In the genomic region with DNA sequence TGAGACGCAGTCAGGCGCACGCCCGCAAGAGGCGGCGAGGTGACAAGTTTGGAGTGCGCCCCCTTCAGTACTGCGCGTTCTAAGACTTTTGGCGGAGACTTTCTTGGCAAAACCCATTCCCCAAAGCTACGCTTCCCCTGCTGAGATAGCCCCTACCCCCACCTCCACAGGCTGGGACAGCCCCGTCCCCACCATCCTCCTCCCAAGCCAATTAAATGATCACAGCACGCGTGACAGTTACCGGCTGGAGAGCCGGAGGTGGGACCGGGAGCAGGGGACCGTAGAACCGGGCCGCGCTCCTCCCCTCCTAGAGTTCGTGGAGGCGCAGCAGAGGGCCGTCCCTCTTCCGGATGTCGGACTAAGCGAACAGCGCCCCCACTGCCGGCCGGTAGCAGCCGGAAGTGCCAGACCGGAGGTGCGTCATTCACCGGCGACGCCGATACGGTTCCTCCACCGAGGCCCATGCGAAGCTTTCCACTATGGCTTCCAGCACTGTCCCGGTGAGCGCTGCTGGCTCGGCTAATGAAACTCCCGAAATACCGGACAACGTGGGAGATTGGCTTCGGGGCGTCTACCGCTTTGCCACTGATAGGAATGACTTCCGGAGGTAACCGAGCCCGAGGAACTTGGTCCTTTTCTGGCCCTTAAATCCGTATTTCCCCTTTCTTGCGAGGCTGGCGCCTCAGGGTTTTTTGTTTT, we compare ENCODE assay signal across 8 cellular contexts. TPM values are rescaled to one million over a fixed set of nuclear protein-coding genes. Genes with fewer than 3 reads are reported as not detected.
DNase-seq lines count a peak whose midpoint lies in the region; ATAC-seq, FAIRE-seq and TF ChIP-seq lines count a peak whose summit lies in the region.

A gene (plus strand): TSS at position 476 of the 699 bp plus-strand sequence. CDS start 4 bp downstream, at position 480.

- no peaks in the 10 kb centered on the region for H3F3A ChIP-seq in OCI-LY1 (ENCODE audit: insufficient read depth, low read length)

- dilution Hi-C loops in endothelial cell of umbilical vein (cut with MboI; ENCODE audit: extremely low pct_ligation_motif_present, low sequenced_read_pairs): no loop called here

- CTCF ChIA-PET in endothelial cell of umbilical vein (lab: Charles Lee): interaction anchor here (0.6 to 4.5 kb wide), 31 partner anchors 9 to 995 kb away, joined by 3 to 78 read pairs (median 4); a partner anchor contains a TSS

- H3K9ac ChIP-seq in OCI-LY1 (ENCODE audit: low read length) (peak within 1 kb of the TSS; percentile 99), endothelial cell of umbilical vein (replicated peaks; ENCODE audit: extremely low read depth, insufficient read depth, low read length) (peak within 1 kb of the TSS; percentile 100)

- intact Hi-C loops in endothelial cell of umbilical vein (cut with micrococcal nuclease): loop anchor here (1.0 to 2.0 kb wide), 9 partner anchors 38 to 775 kb away; a partner anchor contains a TSS
- intact Hi-C loops in mucosa of descending colon (cut with DNase I, micrococcal nuclease): loop anchor here in 1 of 2 donors (10.0 kb wide), 1 partner anchor 257 kb away; no protein-coding TSS in a partner anchor

- ATAC-seq in GM21515 (IDR thresholded peaks at IDR 0.05; ENCODE audit: unreplicated experiment): peak; percentile 75
- ATAC-seq in mucosa of descending colon: peak; percentile 94

- H3K4me3 ChIP-seq in OCI-LY1 (ENCODE audit: low read depth, low read length, poor library complexity, severe bottlenecking) (peak within 1 kb of the TSS; percentile 98), endothelial cell of umbilical vein (replicated peaks in 1 of 3; ENCODE audit: insufficient read depth in 1 of 3, low read depth in 1 of 3, low read length in 3 of 3) (peak within 1 kb of the TSS; percentile 78 to 97 (median 94)), mucosa of descending colon (peak within 1 kb of the TSS; percentile 67)

- TF ChIP-seq POLR2A in endothelial cell of umbilical vein (IDR thresholded peaks at IDR 0.05; ENCODE audit: low read depth, low read length): peak; percentile 95

- H3K4me1 ChIP-seq in OCI-LY1 (ENCODE audit: insufficient read depth, low read length, severe bottlenecking) (peaks cover 18% of the 10 kb centered on the region), endothelial cell of umbilical vein (ENCODE audit: control insufficient read depth, extremely low read depth, insufficient read depth, low read length) (peaks cover 10% of the 10 kb centered on the region), mucosa of descending colon (ENCODE audit: low read depth) (peaks cover 16% of the 10 kb centered on the region)

- H2AFZ ChIP-seq in OCI-LY1 (ENCODE audit: low read length): no peak within 1 kb of the TSS
- H2AFZ ChIP-seq in endothelial cell of umbilical vein (ENCODE audit: low read depth, low read length): peak within 1 kb of the TSS; percentile 71

- H3K36me3 ChIP-seq in OCI-LY1 (ENCODE audit: insufficient read depth, low read length): peaks cover 34% of the 10 kb centered on the region
- peaks cover 6 to 8% of the 10 kb centered on the region in 2 experiments for H3K36me3 ChIP-seq in endothelial cell of umbilical vein (ENCODE audit: control insufficient read depth in 2 of 2, extremely low read depth in 1 of 2, insufficient read depth in 2 of 2, low read length in 2 of 2)
- no peaks in the 10 kb centered on the region for H3K36me3 ChIP-seq in mucosa of descending colon (ENCODE audit: low read depth)

- H3K4me2 ChIP-seq in OCI-LY1 (ENCODE audit: low read length): peak within 1 kb of the TSS; percentile 82
- H3K4me2 ChIP-seq in endothelial cell of umbilical vein (ENCODE audit: insufficient read depth, low read length): peak within 1 kb of the TSS; percentile 80

- no peaks in the 10 kb centered on the region for H3K9me3 ChIP-seq in OCI-LY1 (ENCODE audit: low read length)
- no peaks in the 10 kb centered on the region for H3K9me3 ChIP-seq in endothelial cell of umbilical vein (replicated peaks; ENCODE audit: control insufficient read depth, insufficient read depth, low read length)
- H3K9me3 ChIP-seq in mucosa of descending colon: no peaks in the 10 kb centered on the region

- FAIRE-seq in endothelial cell of umbilical vein (lab: Jason Lieb, UNC): peak; percentile 96

- no peaks in the 10 kb centered on the region for H4K20me1 ChIP-seq in OCI-LY1 (ENCODE audit: insufficient read depth, low read length)
- no peaks in the 10 kb centered on the region for H4K20me1 ChIP-seq in endothelial cell of umbilical vein (replicated peaks; ENCODE audit: control insufficient read depth, extremely low read depth, insufficient read depth, low read length)

- POLR2A ChIA-PET in endothelial cell of umbilical vein (lab: Charles Lee): interaction anchor here (1.5 to 2.4 kb wide), 3 partner anchors 11 to 153 kb away, joined by 3 to 7 read pairs (median 4); a partner anchor contains a TSS

- H3K9me2 ChIP-seq in OCI-LY1 (ENCODE audit: low read depth, low read length): no peaks in the 10 kb centered on the region

- H3K27ac ChIP-seq in OCI-LY1 (ENCODE audit: low read depth, low read length, poor library complexity, severe bottlenecking): peak within 1 kb of the TSS; percentile 73
- H3K27ac ChIP-seq in endothelial cell of umbilical vein (ENCODE audit: insufficient read depth, low read depth, low read length): peak within 1 kb of the TSS; percentile 80

- no peaks in the 10 kb centered on the region for H3K9me1 ChIP-seq in endothelial cell of umbilical vein (replicated peaks; ENCODE audit: control insufficient read depth, extremely low read depth, insufficient read depth, low read length)

- peaks cover 10% of the 10 kb centered on the region for H3K79me2 ChIP-seq in OCI-LY1 (ENCODE audit: insufficient read depth, low read length)
- H3K79me2 ChIP-seq in endothelial cell of umbilical vein (ENCODE audit: control insufficient read depth, insufficient read depth, low read length): peaks cover 17% of the 10 kb centered on the region

- no peaks in the 10 kb centered on the region for H3K27me3 ChIP-seq in OCI-LY1 (ENCODE audit: insufficient read depth, low read length)
- no peaks in the 10 kb centered on the region for H3K27me3 ChIP-seq in endothelial cell of umbilical vein (ENCODE audit: control insufficient read depth in 2 of 2, insufficient read depth in 2 of 2, low read length in 2 of 2)

- DNase-seq in DMS 273 treated with DMSO at 0.1 percent for 48 hours (lab: John Stamatoyannopoulos, UW): peak; percentile 82
- peak; percentile 79 for DNase-seq in HuH-7 (ENCODE audit: low spot score)
- peak; percentile 98 for DNase-seq in activated CD8-positive, alpha-beta memory T cell treated with anti-CD3 and anti-CD28 coated beads, Interleukin-2, amount 50 U/mL, for 48 hours
- DNase-seq in endothelial cell of umbilical vein (ENCODE audit: low read depth, low spot score): peak; percentile 97
- peak; percentile 98 for DNase-seq in mucosa of descending colon
- peak; percentile 92 for DNase-seq in stimulated activated CD8-positive, alpha-beta memory T cell treated with anti-CD3 and anti-CD28 coated beads, Interleukin-4, amount 100 ng/mL, for 24 hours (ENCODE audit: low read depth)

- TSS peak; percentile 54 for BruUV-seq in endothelial cell of umbilical vein (replicated peaks; lab: Mats Ljungman, UMichigan)

- TF ChIP-seq CTCF in OCI-LY1 (IDR thresholded peaks at IDR 0.05; ENCODE audit: low read length): peak; percentile 88; the same call in 1 of the 2 replicates
- TF ChIP-seq CTCF in endothelial cell of umbilical vein (IDR thresholded peaks at IDR 0.05; ENCODE audit: extremely low read depth in 1 of 2, insufficient read depth in 1 of 2, low read depth in 1 of 2, low read length in 2 of 2): peak; percentile 83 to 84
- peak; percentile 92 for TF ChIP-seq CTCF in mucosa of descending colon (IDR thresholded peaks at IDR 0.05)

TF ChIP-seq in endothelial cell of umbilical vein, 7 proteins besides CTCF, POLR2A, EP300 and RAD21:
- TF ChIP-seq GATA2 (IDR thresholded peaks at IDR 0.05; ENCODE audit: insufficient read depth, insufficient read length, low read depth, low read length): no peak
- TF ChIP-seq MYC (IDR thresholded peaks at IDR 0.05; ENCODE audit: low read depth, low read length): peak; percentile 11
- peak; percentile 74 for TF ChIP-seq POLR2AphosphoS5 (IDR thresholded peaks at IDR 0.05; ENCODE audit: insufficient read depth, low read depth, low read length)
- TF ChIP-seq, protein P1, sequence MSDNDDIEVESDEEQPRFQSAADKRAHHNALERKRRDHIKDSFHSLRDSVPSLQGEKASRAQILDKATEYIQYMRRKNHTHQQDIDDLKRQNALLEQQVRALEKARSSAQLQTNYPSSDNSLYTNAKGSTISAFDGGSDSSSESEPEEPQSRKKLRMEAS (IDR thresholded peaks at IDR 0.05; ENCODE audit: insufficient read depth, insufficient read length): peak; percentile 64
- TF ChIP-seq EZH2 (IDR thresholded peaks at IDR 0.05; ENCODE audit: borderline replicate concordance, low read depth, low read length, severe bottlenecking): no peak
- peak; percentile 20 for TF ChIP-seq JUN (IDR thresholded peaks at IDR 0.05; ENCODE audit: borderline replicate concordance, insufficient read depth, insufficient read length, low read depth)
- no peak for TF ChIP-seq FOS (IDR thresholded peaks at IDR 0.05; ENCODE audit: borderline replicate concordance, insufficient read depth, low read length)

RNA-seq across cellular contexts. Expression of the gene that starts here (rescaled TPM):
- total RNA-seq in endothelial cell of umbilical vein (220 and 233 TPM in 2 replicates), mucosa of descending colon (100 to 1,000 TPM in 1 of 3 donors, 10 to 100 TPM in 2; 96.9 to 116 (median 96.9) TPM)
- polyA plus RNA-seq in endothelial cell of umbilical vein: 435 and 527 TPM in 2 replicates
- 495 and 684 TPM in 2 replicates for polyA plus RNA-seq in endothelial cell of umbilical vein (2011; cell fraction: cytosol; rRNA removed)
- 216 and 226 TPM in 2 replicates for polyA plus RNA-seq in endothelial cell of umbilical vein (2011; cell fraction: nucleus; rRNA removed)
- polyA plus RNA-seq in endothelial cell of umbilical vein (2012): 236 and 361 TPM in 2 replicates
- 98.5 and 115 TPM in 2 replicates for polyA minus RNA-seq in endothelial cell of umbilical vein
- 66.2 TPM for polyA minus RNA-seq in endothelial cell of umbilical vein (2011; cell fraction: cytosol; rRNA and poly(A)+ RNA removed)
- polyA minus RNA-seq in endothelial cell of umbilical vein (2011; cell fraction: nucleus; rRNA and poly(A)+ RNA removed): 9.3 and 23.8 TPM in 2 replicates

Comparison
In these comparisons a context has a peak if more than half of its experiments do, and no peak if none do; other contexts are left out.
1. Peak in every context shown above with its lines: DNase-seq, ATAC-seq, H3K4me3 ChIP-seq and H3K27ac ChIP-seq.